ENCODE assay signal across 8 cellular contexts in genomic region chr14:24271134-24271833, GRCh38. TPM values are rescaled to one million over a fixed set of nuclear protein-coding genes. Genes with fewer than 3 reads are reported as not detected.
DNase-seq lines count a peak whose midpoint lies in the region; ATAC-seq and TF ChIP-seq lines count a peak whose summit lies in the region.

Gene RABGGTA (minus strand): TSS chr14:24271597. CDS start chr14:24271115, 482 bp downstream.

- peak within 1 kb of the TSS; percentile 98 for H3K9ac ChIP-seq in SK-N-MC (ENCODE audit: insufficient read length)

- H3K36me3 ChIP-seq in SK-N-MC (ENCODE audit: insufficient read depth, low read length) (no peaks in the 10 kb centered on the region), osteoblast (ENCODE audit: insufficient read depth, low read length) (peaks cover 32% of the 10 kb centered on the region), thoracic aorta (peaks cover 7% of the 10 kb centered on the region)

- DNase-seq in HFF-Myc (ENCODE audit: extremely low read depth, low read depth) (peak; percentile 57), MV-4-11 (lab: John Stamatoyannopoulos, UW) (peak; percentile 79), SK-N-MC (ENCODE audit: low read depth, low spot score) (peak; percentile 18), glomerular visceral epithelial cell (ENCODE audit: extremely low spot score) (peak; percentile 87), osteoblast (ENCODE audit: insufficient read length, low spot score, missing footprints) (peak; percentile 99), thoracic aorta (ENCODE audit: low spot score) (peak; percentile 21)
- peak; percentile 91 for DNase-seq in activated naive CD4-positive, alpha-beta T cell treated with anti-CD3 and anti-CD28 coated beads, Interleukin-2, amount 50 U/mL, for 16 hours

- no peaks in the 10 kb centered on the region for H4K20me1 ChIP-seq in osteoblast (ENCODE audit: insufficient read depth, low read length)

- H3K27me3 ChIP-seq in osteoblast (ENCODE audit: insufficient read depth, low read length) (no peaks in the 10 kb centered on the region), thoracic aorta (replicated peaks; ENCODE audit: insufficient read depth) (no peaks in the 10 kb centered on the region)

- H3K79me2 ChIP-seq in osteoblast (ENCODE audit: insufficient read depth, low read length), result peaks cover 7% of the 10 kb centered on the region

- ATAC-seq in thoracic aorta (ENCODE audit: insufficient number of reproducible peaks, low FRiP score, low read depth), result peak; percentile 67

- H3K4me1 ChIP-seq in osteoblast (ENCODE audit: insufficient read depth, low read length) (peaks cover 6% of the 10 kb centered on the region), thoracic aorta (ENCODE audit: control insufficient read depth in 1 of 2, low read depth in 2 of 2) (peaks cover 3 to 9% of the 10 kb centered on the region in 2 donors)

- H3K4me3 ChIP-seq in GM08714 (ENCODE audit: low read length) (peak within 1 kb of the TSS; percentile 79), HFF-Myc (replicated peaks; ENCODE audit: low read depth, low read length) (peak within 1 kb of the TSS; percentile 89), SK-N-MC (peak within 1 kb of the TSS; percentile 91), osteoblast (ENCODE audit: insufficient read depth, low read length) (peak within 1 kb of the TSS; percentile 100), thoracic aorta (peak within 1 kb of the TSS; percentile 79)

- H3K9me3 ChIP-seq in SK-N-MC (ENCODE audit: low read depth, low read length), result no peaks in the 10 kb centered on the region
- H3K9me3 ChIP-seq in osteoblast (ENCODE audit: low read depth, low read length), result no peaks in the 10 kb centered on the region
- no peaks in the 10 kb centered on the region for H3K9me3 ChIP-seq in thoracic aorta

- H3K27ac ChIP-seq in SK-N-MC, result peak within 1 kb of the TSS; percentile 94
- peak within 1 kb of the TSS; percentile 96 for H3K27ac ChIP-seq in osteoblast (ENCODE audit: low read depth, low read length)
- H3K27ac ChIP-seq in thoracic aorta, result peak within 1 kb of the TSS; percentile 94 to 95

- H3K4me2 ChIP-seq in osteoblast (ENCODE audit: insufficient read depth, low read length), result peak within 1 kb of the TSS; percentile 94

- H2AFZ ChIP-seq in osteoblast (ENCODE audit: low read length), result peak within 1 kb of the TSS; percentile 99

- peak; percentile 58 for TF ChIP-seq CTCF in HFF-Myc (IDR thresholded peaks at IDR 0.05; ENCODE audit: low read depth, low read length, missing control alignments)
- peak; percentile 62 for TF ChIP-seq CTCF in osteoblast (IDR thresholded peaks at IDR 0.05; ENCODE audit: extremely low read depth, low read depth, low read length)
- TF ChIP-seq CTCF in thoracic aorta (IDR thresholded peaks at IDR 0.05), result peak; percentile 61

RNA-seq across cellular contexts. Expression of gene RABGGTA, which starts in this region (rescaled TPM):
- total RNA-seq in osteoblast, result 28.9 and 34.0 TPM in 2 replicates
- total RNA-seq in thoracic aorta, result 10 to 100 TPM; 28.2 to 44.7 TPM

Comparison
In these comparisons a context has a peak if more than half of its experiments do, and no peak if none do; other contexts are left out.
1. Peak in every context shown above with its lines: DNase-seq, ATAC-seq, H3K4me3 ChIP-seq and H3K27ac ChIP-seq.
2. DNase-seq: peak in every context shown above with its lines; median percentile 99 in osteoblast; 91 in activated naive CD4-positive, alpha-beta T cell treated with anti-CD3 and anti-CD28 coated beads, Interleukin-2, amount 50 U/mL, for 16 hours; 87 in glomerular visceral epithelial cell; 79 in MV-4-11; 57 in HFF-Myc; 21 in thoracic aorta; 18 in SK-N-MC.